28 cellular contexts compared by ENCODE assay signal in genomic region chr2:202098336-202098735, GRCh38. TPM values are rescaled to one million over a fixed set of nuclear protein-coding genes. Genes with fewer than 3 reads are reported as not detected.
"Had no signal": no experiment of that assay in that cellular context is flagged by ENCODE, and none has a peak within 500 bp of the region (broad histone marks: within the 10 kb centered on the region; RNA-seq: fewer than 3 reads in every experiment).

No MANE protein-coding gene starts in this region.

- H3K4me1 Mint-ChIP-seq: stimulated activated naive CD8-positive, alpha-beta T cell treated with anti-CD3 and anti-CD28 coated beads, Interleukin-15, amount 100 ng/mL, for 72 hours had no signal

- H3K4me3 ChIP-seq: dorsolateral prefrontal cortex, left ventricle myocardium inferior, lower lobe of right lung, psoas muscle, skin epidermis, testis, tibial nerve had no signal

- H3K36me3 Mint-ChIP-seq: stimulated activated naive B cell treated with anti-CD40 and anti-IgM and Interleukin-4, amounts not matched to agents 10 μg/mL and 1 μg/mL and 100 μg/mL, for 72 hours had no signal

- H3K4me1 ChIP-seq: left ventricle myocardium inferior, lower lobe of right lung, psoas muscle, testis, tibial nerve had no signal

- H3K27ac ChIP-seq: dorsolateral prefrontal cortex, left ventricle myocardium inferior, lower lobe of right lung, psoas muscle, skin epidermis, testis, tibial nerve had no signal

- DNase-seq: central memory CD4-positive, alpha-beta T cell; cortex of kidney; dorsolateral prefrontal cortex; effector CD8-positive, alpha-beta T cell; foreskin melanocyte; head of caudate nucleus; hippocampal formation; left ventricle myocardium inferior; lower lobe of right lung; mesendoderm; naive B cell; occipital lobe; psoas muscle; retina; stimulated activated CD4-positive, alpha-beta T cell treated with anti-CD3 and anti-CD28 coated beads, Interleukin-2, amount 100 ng/mL, for 24 hours; stimulated activated CD4-positive, alpha-beta T cell treated with anti-CD3 and anti-CD28 coated beads, Interleukin-4, amount 100 ng/mL, for 4 hours; stimulated activated naive B cell treated with anti-CD40 and anti-IgM and Interleukin-4, amounts not matched to agents 10 μg/mL and 1 μg/mL and 100 μg/mL, for 72 hours; stimulated activated naive CD8-positive, alpha-beta T cell treated with anti-CD3 and anti-CD28 coated beads, Interleukin-15, amount 100 ng/mL, for 72 hours; testis had no signal

- H3K9me3 Mint-ChIP-seq: naive B cell; nephron; stimulated activated naive B cell treated with anti-CD40 and anti-IgM and Interleukin-4, amounts not matched to agents 10 μg/mL and 1 μg/mL and 100 μg/mL, for 72 hours; stimulated activated naive CD8-positive, alpha-beta T cell treated with anti-CD3 and anti-CD28 coated beads, Interleukin-15, amount 100 ng/mL, for 72 hours had no signal

- ATAC-seq: esophagus mucosa; lower lobe of right lung; psoas muscle; sciatic nerve; stimulated activated naive B cell treated with anti-CD40 and anti-IgM and Interleukin-4, amounts not matched to agents 10 μg/mL and 1 μg/mL and 100 μg/mL, for 72 hours; stimulated activated naive CD8-positive, alpha-beta T cell treated with anti-CD3 and anti-CD28 coated beads, Interleukin-15, amount 100 ng/mL, for 72 hours had no signal

- H3K27ac Mint-ChIP-seq: naive B cell; nephron; stimulated activated naive B cell treated with anti-CD40 and anti-IgM and Interleukin-4, amounts not matched to agents 10 μg/mL and 1 μg/mL and 100 μg/mL, for 72 hours had no signal

- H3K27me3 ChIP-seq: dorsolateral prefrontal cortex, testis, tibial nerve had no signal

- H3K36me3 ChIP-seq: left ventricle myocardium inferior, lower lobe of right lung, tibial nerve had no signal

- H3K9me3 ChIP-seq: left ventricle myocardium inferior, lower lobe of right lung, psoas muscle, testis, tibial nerve had no signal

- H3K4me3 Mint-ChIP-seq: naive B cell; nephron; stimulated activated naive B cell treated with anti-CD40 and anti-IgM and Interleukin-4, amounts not matched to agents 10 μg/mL and 1 μg/mL and 100 μg/mL, for 72 hours; stimulated activated naive CD8-positive, alpha-beta T cell treated with anti-CD3 and anti-CD28 coated beads, Interleukin-15, amount 100 ng/mL, for 72 hours had no signal

RNA-seq across cellular contexts. Expression of gene KIAA2012, which starts 25.3 kb away (rescaled TPM):
- total RNA-seq: chondrocyte, esophagus mucosa, left ventricle myocardium inferior, sciatic nerve, subcutaneous adipose tissue, tibial nerve, ureter had no signal
- polyA plus RNA-seq: keratinocyte had no signal
